ENCODE assay signal across 29 cellular contexts in genomic region chr16:51630051-51630450, GRCh38.
"Had no signal": no experiment of that assay in that cellular context is flagged by ENCODE, and none has a peak within 500 bp of the region (broad histone marks: within the 10 kb centered on the region; RNA-seq: fewer than 3 reads in every experiment).

No MANE protein-coding gene starts in this region.

- H3K27me3 Mint-ChIP-seq: activated CD4-positive, alpha-beta memory T cell treated with anti-CD3 and anti-CD28 coated beads, Interleukin-2, amount 10 ng/mL, durations not matched to agents 7 days and 5 days; activated CD4-positive, alpha-beta T cell treated with anti-CD3 and anti-CD28 coated beads for 36 hours; activated naive CD8-positive, alpha-beta T cell treated with anti-CD3 and anti-CD28 coated beads, Interleukin-2, amount 10 ng/mL, durations not matched to agents 7 days and 5 days; T-cell had no signal

- H3K4me1 Mint-ChIP-seq: activated CD4-positive, alpha-beta memory T cell treated with anti-CD3 and anti-CD28 coated beads, Interleukin-2, amount 10 ng/mL, durations not matched to agents 7 days and 5 days; activated CD4-positive, alpha-beta T cell treated with anti-CD3 and anti-CD28 coated beads for 36 hours; activated naive CD8-positive, alpha-beta T cell treated with anti-CD3 and anti-CD28 coated beads, Interleukin-2, amount 10 ng/mL, durations not matched to agents 7 days and 5 days; T-cell had no signal

- DNase-seq: activated CD4-positive, alpha-beta memory T cell treated with anti-CD3 and anti-CD28 coated beads, Interleukin-2, amount 10 ng/mL, durations not matched to agents 7 days and 5 days; activated CD4-positive, alpha-beta T cell treated with anti-CD3 and anti-CD28 coated beads for 36 hours; activated CD4-positive, alpha-beta T cell treated with anti-CD3 and anti-CD28 coated beads, Interleukin-2, amount 50 U/mL, for 1 hour; activated gamma-delta T cell treated with Interleukin-2 at 50 U/mL for 16 hours; activated naive CD4-positive, alpha-beta T cell treated with anti-CD3 and anti-CD28 coated beads, Interleukin-2, amount 50 U/mL, for 16 hours; activated naive CD8-positive, alpha-beta T cell treated with anti-CD3 and anti-CD28 coated beads, Interleukin-2, amount 10 ng/mL, durations not matched to agents 7 days and 5 days; activated T-cell treated with anti-CD3 and anti-CD28 coated beads for 4 hours; activated T-cell treated with anti-CD3 and anti-CD28 coated beads, Interleukin-2, amount 50 U/mL, for 48 hours; adrenal gland; anterior cingulate cortex; caudate nucleus; Karpas-422; MM.1S; NCI-H1105 treated with DMSO at 0.1 percent for 48 hours; NCI-H1436 treated with DMSO at 0.1 percent for 48 hours; NCI-H187; NCI-H2081 treated with DMSO at 0.1 percent for 48 hours; NCI-H345; NCI-H510A; NCI-H526 treated with DMSO at 0.1 percent for 48 hours; NCI-H82; OCI-M1; RPMI8226; T-cell; T-helper 2 cell had no signal

- H3K36me3 Mint-ChIP-seq: activated naive CD8-positive, alpha-beta T cell treated with anti-CD3 and anti-CD28 coated beads, Interleukin-2, amount 10 ng/mL, durations not matched to agents 7 days and 5 days; T-cell had no signal

- H3K27me3 ChIP-seq: adrenal gland, breast epithelium had no signal

- H3K36me3 ChIP-seq: adrenal gland, breast epithelium had no signal

- H3K27ac ChIP-seq: adrenal gland, breast epithelium, SK-N-MC, VCaP had no signal

- H3K9me3 ChIP-seq: adrenal gland, breast epithelium had no signal

- H3K4me1 ChIP-seq: adrenal gland, breast epithelium had no signal

- H3K4me3 ChIP-seq: adrenal gland, breast epithelium, SK-N-MC had no signal

- H3K27ac Mint-ChIP-seq: activated CD4-positive, alpha-beta memory T cell treated with anti-CD3 and anti-CD28 coated beads, Interleukin-2, amount 10 ng/mL, durations not matched to agents 7 days and 5 days; activated CD4-positive, alpha-beta T cell treated with anti-CD3 and anti-CD28 coated beads for 36 hours; activated naive CD8-positive, alpha-beta T cell treated with anti-CD3 and anti-CD28 coated beads, Interleukin-2, amount 10 ng/mL, durations not matched to agents 7 days and 5 days; activated T-helper 2 cell treated with anti-CD3 and anti-CD28 coated beads, Interferon-gamma antibody, Interleukin-2, Interleukin-4, amounts not matched to agents 10 μg/mL and 5 μg/mL and 100 μg/mL, durations not matched to agents 14 hours and 24 hours and 36 hours; T-cell had no signal

- H3K4me3 Mint-ChIP-seq: activated CD4-positive, alpha-beta memory T cell treated with anti-CD3 and anti-CD28 coated beads, Interleukin-2, amount 10 ng/mL, durations not matched to agents 7 days and 5 days; activated CD4-positive, alpha-beta T cell treated with anti-CD3 and anti-CD28 coated beads for 36 hours; activated naive CD8-positive, alpha-beta T cell treated with anti-CD3 and anti-CD28 coated beads, Interleukin-2, amount 10 ng/mL, durations not matched to agents 7 days and 5 days; T-cell had no signal
